In genomic region chr13:94112227-94112626, GRCh38 we compare ENCODE assay signal across 13 cellular contexts.
A peak's percentile ranks its signal among the peaks of the same experiment; 100 is the strongest.
DNase-seq lines count a peak whose midpoint lies in the region; ATAC-seq and TF ChIP-seq lines count a peak whose summit lies in the region.
"Had no signal": no experiment of that assay in that cellular context is flagged by ENCODE, and none has a peak within 500 bp of the region (broad histone marks: within the 10 kb centered on the region; RNA-seq: fewer than 3 reads in every experiment).

No MANE protein-coding gene starts in this region.

- dilution Hi-C loops in mammary epithelial cell (cut with HindIII; ENCODE audit: low sequenced_read_pairs), result no loop called here

- no peak overlapping the region for H3K4me3 ChIP-seq in mammary epithelial cell (replicated peaks in 1 of 3; ENCODE audit: insufficient read depth in 1 of 3, low read depth in 2 of 3, low read length in 3 of 3)
- no peak overlapping the region for H3K4me3 ChIP-seq in CD4-positive, alpha-beta memory T cell (ENCODE audit: low read length in 2 of 2)
- H3K4me3 ChIP-seq: ascending aorta had no signal

- no peaks in the 10 kb centered on the region for H3K79me2 ChIP-seq in mammary epithelial cell (ENCODE audit: insufficient read depth, low read length)

- no peaks in the 10 kb centered on the region for H3K4me1 ChIP-seq in mammary epithelial cell (ENCODE audit: insufficient read depth, low read length)
- H3K4me1 ChIP-seq in CD4-positive, alpha-beta memory T cell (ENCODE audit: insufficient read depth, low read length), result no peaks in the 10 kb centered on the region
- H3K4me1 ChIP-seq: ascending aorta had no signal

- no peaks in the 10 kb centered on the region for H3K36me3 ChIP-seq in mammary epithelial cell (ENCODE audit: insufficient read depth, low read length)
- no peaks in the 10 kb centered on the region for H3K36me3 ChIP-seq in CD4-positive, alpha-beta memory T cell (ENCODE audit: insufficient read depth, low read length)
- H3K36me3 ChIP-seq: ascending aorta had no signal

- no peaks in the 10 kb centered on the region for H4K20me1 ChIP-seq in mammary epithelial cell (ENCODE audit: insufficient read depth, low read length)

- ATAC-seq in activated CD4-positive, CD25-positive, alpha-beta regulatory T cell treated with anti-CD3 and anti-CD28 coated beads, Interleukin-2, amount 50 U/mL, for 24 hours, result no peak

- DNase-seq in ACHN, result peak; percentile 92
- peak; percentile 63 for DNase-seq in HS-5 (ENCODE audit: low read depth)
- DNase-seq in mammary epithelial cell, result peak; percentile 80
- DNase-seq in left kidney (ENCODE audit: low read depth, low spot score), result peak; percentile 26
- no peak for DNase-seq in CD4-positive, alpha-beta memory T cell
- DNase-seq in NCI-H187 treated with DMSO at 0.1 percent for 48 hours (lab: John Stamatoyannopoulos, UW), result no peak
- no peak for DNase-seq in mesothelial cell of epicardium (ENCODE audit: low spot score in 2 of 2, unreplicated experiment in 2 of 2)
- DNase-seq: activated CD8-positive, alpha-beta memory T cell treated with anti-CD3 and anti-CD28 coated beads, Interleukin-2, amount 50 U/mL, for 4 hours; foreskin melanocyte; NCI-H1436 had no signal

- WGBS in mammary epithelial cell (ENCODE audit: low coverage, missing lambda C conversion rate), result 15% methylated on average over 3 of the region's 3 CpGs

- no peaks in the 10 kb centered on the region for H3K4me1 Mint-ChIP-seq in CD4-positive, alpha-beta memory T cell
- H3K4me1 Mint-ChIP-seq in mesothelial cell of epicardium, result peaks cover 12% of the 10 kb centered on the region

- no peak overlapping the region for H3K9ac ChIP-seq in mammary epithelial cell (ENCODE audit: insufficient read depth, low read length)

- H3K27me3 Mint-ChIP-seq in CD4-positive, alpha-beta memory T cell, result peaks cover 0 to 4% of the 10 kb centered on the region in 2 donors
- no peaks in the 10 kb centered on the region for H3K27me3 Mint-ChIP-seq in mesothelial cell of epicardium (ENCODE audit: low read depth)

- no TSS peak for BruUV-seq in mammary epithelial cell (replicated peaks; lab: Mats Ljungman, UMichigan)

- peak in 1 of 2 donors; percentile 13 for TF ChIP-seq CTCF in mammary epithelial cell (conservative IDR thresholded peaks at IDR 0.05 in 1 of 2, IDR thresholded peaks at IDR 0.05 in 1 of 2; ENCODE audit: extremely low read depth in 1 of 2, insufficient read depth in 1 of 2, low read depth in 1 of 2, low read length in 2 of 2)
- no peak for TF ChIP-seq CTCF in mesothelial cell of epicardium (IDR thresholded peaks at IDR 0.05; ENCODE audit: unreplicated experiment)

- H3K27ac Mint-ChIP-seq in CD4-positive, alpha-beta memory T cell, result no peak overlapping the region
- no peak overlapping the region for H3K27ac Mint-ChIP-seq in mesothelial cell of epicardium

- no peak overlapping the region for H3K4me2 ChIP-seq in mammary epithelial cell (ENCODE audit: insufficient read depth, low read depth, low read length)

- in situ Hi-C loops in ACHN (cut with HindIII; ENCODE audit: low pct_ligation_motif_present, low pct_unique_long_range_greater_than_20kb, low sequenced_read_pairs), result no loop called here
- in situ Hi-C loops in mammary epithelial cell (cut with MboI; ENCODE audit: low sequenced_read_pairs in 2 of 2), result no loop called here

- no peaks in the 10 kb centered on the region for H3K36me3 Mint-ChIP-seq in CD4-positive, alpha-beta memory T cell
- H3K36me3 Mint-ChIP-seq in mesothelial cell of epicardium, result peaks cover 4% of the 10 kb centered on the region

- H3K9me3 Mint-ChIP-seq in CD4-positive, alpha-beta memory T cell, result peaks cover 0 to 3% (median 0%) of the 10 kb centered on the region in 8 donors
- peaks cover 4% of the 10 kb centered on the region for H3K9me3 Mint-ChIP-seq in mesothelial cell of epicardium

- H3K4me3 Mint-ChIP-seq in CD4-positive, alpha-beta memory T cell, result no peak overlapping the region
- H3K4me3 Mint-ChIP-seq in mesothelial cell of epicardium, result no peak overlapping the region

- H2AFZ ChIP-seq in mammary epithelial cell (ENCODE audit: low read depth, low read length), result no peak overlapping the region

- intact Hi-C loops in mammary epithelial cell (cut with micrococcal nuclease), result no loop called here
- intact Hi-C loops in CD4-positive, alpha-beta memory T cell (cut with micrococcal nuclease), result no loop called here

- no peak overlapping the region for H3K27ac ChIP-seq in mammary epithelial cell (ENCODE audit: insufficient read depth, low read depth, low read length)
- H3K27ac ChIP-seq in CD4-positive, alpha-beta memory T cell (ENCODE audit: low read depth, low read length), result no peak overlapping the region
- H3K27ac ChIP-seq: ascending aorta, C4-2B had no signal

- no peaks in the 10 kb centered on the region for H3K27me3 ChIP-seq in mammary epithelial cell (ENCODE audit: insufficient read depth, low read length)
- no peaks in the 10 kb centered on the region for H3K27me3 ChIP-seq in CD4-positive, alpha-beta memory T cell (ENCODE audit: insufficient read depth, low read length)
- H3K27me3 ChIP-seq: ascending aorta had no signal

- no peaks in the 10 kb centered on the region for H3K9me3 ChIP-seq in mammary epithelial cell (replicated peaks; ENCODE audit: insufficient read depth, low read length)
- H3K9me3 ChIP-seq in CD4-positive, alpha-beta memory T cell (ENCODE audit: control insufficient read depth in 1 of 2, low read length in 2 of 2), result no peaks in the 10 kb centered on the region
- H3K9me3 ChIP-seq: ascending aorta had no signal

- POLR2A ChIA-PET in CD4-positive, alpha-beta memory T cell (lab: Charles Lee; ENCODE audit: partially characterized antibody), result no interaction called here

- CTCF ChIA-PET in mammary epithelial cell (lab: Charles Lee; ENCODE audit: low non-redundant PET), result no interaction called here
- CTCF ChIA-PET in CD4-positive, alpha-beta memory T cell (lab: Charles Lee; ENCODE audit: partially characterized antibody), result no interaction called here

Comparison
In these comparisons a context has a peak if more than half of its experiments do, and no peak if none do; other contexts are left out.
1. DNase-seq: peak in ACHN (single experiment), HS-5 (single experiment), mammary epithelial cell (single experiment) and left kidney (single experiment); none in CD4-positive, alpha-beta memory T cell (0 of 5), NCI-H187 treated with DMSO at 0.1 percent for 48 hours (single experiment) and mesothelial cell of epicardium (0 of 2).